In the genomic region with DNA sequence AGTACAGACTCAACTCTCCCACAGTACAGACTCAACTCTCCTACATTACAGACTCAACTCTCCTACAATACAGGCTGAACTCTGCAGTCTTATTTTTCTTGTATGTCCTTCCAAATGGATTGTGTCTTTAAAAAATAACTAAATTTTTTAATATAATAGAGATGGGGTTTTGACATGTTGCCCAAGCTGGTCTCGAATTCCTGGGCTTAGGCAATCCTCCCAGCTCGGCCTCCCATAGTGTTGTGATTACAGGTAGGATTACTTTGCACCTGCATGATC, we compare ENCODE assay signal across 7 cellular contexts. TPM values are rescaled to one million over a fixed set of nuclear protein-coding genes. Genes with fewer than 3 reads are reported as not detected.
"Had no signal": no experiment of that assay in that cellular context is flagged by ENCODE, and none has a peak within 500 bp of the region (broad histone marks: within the 10 kb centered on the region; RNA-seq: fewer than 3 reads in every experiment).

No MANE protein-coding gene starts in this region.

- DNase-seq: GDM1, GF-D8 had no signal

- FAIRE-seq: G401.6, GM12892, GM18507, GM19239 had no signal

RNA-seq across cellular contexts. Expression of gene SMCO1, which starts 51.7 kb away (rescaled TPM):
- total RNA-seq: G401 had no signal
